ENCODE assay signal across 14 cellular contexts in the genomic region with DNA sequence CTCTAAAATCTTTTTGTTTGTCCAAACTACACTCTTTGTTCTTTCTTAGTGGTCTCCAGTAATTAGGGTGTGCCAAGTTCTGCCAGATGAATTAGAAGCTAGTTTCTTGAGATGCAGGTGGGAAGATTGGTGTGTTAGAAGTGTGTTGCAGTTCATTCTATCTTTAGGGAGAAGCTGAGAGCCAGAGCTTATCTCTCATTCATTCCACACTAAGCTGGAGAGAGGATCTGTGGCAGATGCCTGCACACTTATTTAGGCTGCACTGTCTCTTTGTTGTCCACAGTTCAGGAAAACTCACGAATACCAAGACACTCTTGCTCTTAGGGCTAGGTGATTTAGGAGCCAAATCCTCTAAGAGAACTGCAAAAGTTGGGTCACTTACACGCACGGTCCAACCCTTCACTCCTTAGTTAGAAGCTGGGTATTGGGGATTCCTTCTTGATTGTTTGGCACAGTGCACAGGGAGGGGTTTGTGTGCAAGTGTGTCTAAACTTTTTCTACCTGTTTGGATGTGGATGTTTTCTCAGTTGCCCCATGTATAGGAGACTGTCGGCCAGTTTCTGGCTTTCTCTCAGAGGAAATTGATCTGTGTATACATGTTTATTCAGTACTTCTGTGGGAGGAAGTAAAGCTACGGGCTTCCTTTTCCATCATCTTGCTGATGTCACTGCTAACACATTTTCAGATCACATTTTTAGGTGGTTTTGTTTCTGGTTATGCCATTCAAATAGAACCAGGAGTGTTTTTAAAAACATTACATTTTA. TPM values are rescaled to one million over a fixed set of nuclear protein-coding genes. Genes with fewer than 3 reads are reported as not detected.
DNase-seq lines count a peak whose midpoint lies in the region; ATAC-seq, FAIRE-seq and TF ChIP-seq lines count a peak whose summit lies in the region.
"Had no signal": no experiment of that assay in that cellular context is flagged by ENCODE, and none has a peak within 500 bp of the region (broad histone marks: within the 10 kb centered on the region; RNA-seq: fewer than 3 reads in every experiment).

No MANE protein-coding gene starts in this region.

- no peak for DNase-seq in right lobe of liver
- DNase-seq in HepG2 (ENCODE audit: low spot score): no peak
- DNase-seq in activated naive CD8-positive, alpha-beta T cell treated with anti-CD3 and anti-CD28 coated beads, Interleukin-2, amount 10 ng/mL, durations not matched to agents 7 days and 5 days: no peak
- DNase-seq in posterior vena cava (ENCODE audit: low spot score): no peak
- no peak for DNase-seq in NK-92 treated with Interleukin-12 subunit alpha and Interleukin-12 subunit beta, amount 100 ng/mL, for 24 hours (lab: John Stamatoyannopoulos, UW)
- DNase-seq in Caco-2: no peak
- no peak for DNase-seq in D721Med (ENCODE audit: insufficient read length, low spot score)
- DNase-seq: activated CD4-positive, alpha-beta T cell treated with anti-CD3 and anti-CD28 coated beads, Interleukin-2, amount 50 U/mL, for 48 hours; body of pancreas; NCI-H446 had no signal

- no TSS peak for BruUV-seq in HepG2 (replicated peaks; lab: Mats Ljungman, UMichigan)
- no TSS peak for BruUV-seq in Caco-2 (replicated peaks; lab: Mats Ljungman, UMichigan)

- H3K4me2 ChIP-seq in HepG2 (ENCODE audit: low read depth, low read length): no peak overlapping the region

- no peak for TF ChIP-seq RAD21 in HepG2 (CRISPR knock-in tag; IDR thresholded peaks at IDR 0.05)

- intact Hi-C loops in right lobe of liver (cut with DNase I): no loop called here
- intact Hi-C loops in HepG2 (cut with micrococcal nuclease; ENCODE audit: unreplicated experiment): no loop called here
- intact Hi-C loops in posterior vena cava (cut with DNase I): no loop called here
- intact Hi-C loops in Caco-2 (cut with micrococcal nuclease; ENCODE audit: unreplicated experiment): no loop called here

- H4K20me1 ChIP-seq in HepG2 (ENCODE audit: insufficient read depth, low read length): no peaks in the 10 kb centered on the region

- H3K4me1 Mint-ChIP-seq in activated naive CD8-positive, alpha-beta T cell treated with anti-CD3 and anti-CD28 coated beads, Interleukin-2, amount 10 ng/mL, durations not matched to agents 7 days and 5 days: peaks cover 27% of the 10 kb centered on the region
- no peaks in the 10 kb centered on the region for H3K4me1 Mint-ChIP-seq in Caco-2 (ENCODE audit: low read depth, unreplicated experiment)

- TF ChIP-seq CTCF in right lobe of liver (IDR thresholded peaks at IDR 0.05): no peak
- TF ChIP-seq CTCF in HepG2 (CRISPR knock-in tag; IDR thresholded peaks at IDR 0.05): no peak
- TF ChIP-seq CTCF in Caco-2 (IDR thresholded peaks at IDR 0.05; ENCODE audit: insufficient read depth in 1 of 2, low read depth in 1 of 2, low read length in 1 of 2, severe bottlenecking in 1 of 2, unreplicated experiment in 1 of 2): no peak
- TF ChIP-seq CTCF in D721Med (IDR thresholded peaks at IDR 0.05; ENCODE audit: insufficient read depth, missing control alignments): no peak

- FAIRE-seq in HepG2 (lab: Jason Lieb, UNC) (no peak), D721Med (lab: Jason Lieb, UNC) (no peak)
- FAIRE-seq: H54 had no signal

- H3K27ac Mint-ChIP-seq in activated naive CD8-positive, alpha-beta T cell treated with anti-CD3 and anti-CD28 coated beads, Interleukin-2, amount 10 ng/mL, durations not matched to agents 7 days and 5 days: peak overlapping the region; percentile 72
- H3K27ac Mint-ChIP-seq in Caco-2 (ENCODE audit: unreplicated experiment): no peak overlapping the region

- H3K36me3 Mint-ChIP-seq in activated naive CD8-positive, alpha-beta T cell treated with anti-CD3 and anti-CD28 coated beads, Interleukin-2, amount 10 ng/mL, durations not matched to agents 7 days and 5 days: peaks cover 35% of the 10 kb centered on the region
- H3K36me3 Mint-ChIP-seq in Caco-2 (ENCODE audit: insufficient read depth, unreplicated experiment): peaks cover 5% of the 10 kb centered on the region

- H3K9me3 ChIP-seq in right lobe of liver (no peaks in the 10 kb centered on the region), HepG2 (ENCODE audit: low read length) (peaks cover 19% of the 10 kb centered on the region), Caco-2 (peaks cover 8% of the 10 kb centered on the region)

- H3K9ac ChIP-seq in HepG2 (ENCODE audit: insufficient read depth, low read depth, low read length): no peak overlapping the region

- H3K4me3 ChIP-seq in right lobe of liver: no peak overlapping the region
- H3K4me3 ChIP-seq in HepG2 (replicated peaks in 1 of 3; ENCODE audit: insufficient read depth in 1 of 3, low read depth in 2 of 3, low read length in 3 of 3): no peak overlapping the region
- no peak overlapping the region for H3K4me3 ChIP-seq in Caco-2 (ENCODE audit: low read depth, low read length)
- H3K4me3 ChIP-seq: body of pancreas, esophagus muscularis mucosa, SK-N-MC had no signal

- peaks cover 7% of the 10 kb centered on the region for H3K9me3 Mint-ChIP-seq in activated naive CD8-positive, alpha-beta T cell treated with anti-CD3 and anti-CD28 coated beads, Interleukin-2, amount 10 ng/mL, durations not matched to agents 7 days and 5 days
- H3K9me3 Mint-ChIP-seq in Caco-2 (ENCODE audit: unreplicated experiment): peaks cover 21% of the 10 kb centered on the region

- peak in 3 of 4 donors; percentile 37 to 62 (median 40) for ATAC-seq in right lobe of liver
- no peak for ATAC-seq in HepG2
- peak; percentile 51 for ATAC-seq in HG02884 (IDR thresholded peaks at IDR 0.05; ENCODE audit: unreplicated experiment)
- ATAC-seq in activated naive CD8-positive, alpha-beta T cell treated with anti-CD3 and anti-CD28 coated beads, Interleukin-2, amount 10 ng/mL, durations not matched to agents 7 days and 5 days (ENCODE audit: low read depth): peak; percentile 89
- ATAC-seq: body of pancreas had no signal

- peaks cover 5% of the 10 kb centered on the region for H3K79me2 ChIP-seq in HepG2 (ENCODE audit: insufficient read depth, low read length)

- peak overlapping the region; percentile 54 for H3K4me3 Mint-ChIP-seq in activated naive CD8-positive, alpha-beta T cell treated with anti-CD3 and anti-CD28 coated beads, Interleukin-2, amount 10 ng/mL, durations not matched to agents 7 days and 5 days
- H3K4me3 Mint-ChIP-seq in Caco-2 (ENCODE audit: unreplicated experiment): no peak overlapping the region

- no peak for TF ChIP-seq POLR2A in right lobe of liver (IDR thresholded peaks at IDR 0.05)
- no peak for TF ChIP-seq POLR2A in HepG2 (IDR thresholded peaks at IDR 0.05; ENCODE audit: insufficient read depth in 1 of 2, low read depth in 2 of 2, low read length in 2 of 2)

- no peak overlapping the region for H2AFZ ChIP-seq in HepG2 (ENCODE audit: low read length)

- CTCF ChIA-PET in HepG2 (lab: Yijun Ruan, JAX; ENCODE audit: low intra/inter-chr PET ratio, low total read pairs): no interaction called here
- CTCF ChIA-PET in Caco-2 (lab: Charles Lee): no interaction called here

- in situ Hi-C loops in HepG2 (cut with HindIII; ENCODE audit: extremely low pct_ligation_motif_present, low pct_unique_long_range_greater_than_20kb): no loop called here

- H3K36me3 ChIP-seq in right lobe of liver (no peaks in the 10 kb centered on the region), HepG2 (replicated peaks in 1 of 2; ENCODE audit: control insufficient read depth in 1 of 2, insufficient read depth in 2 of 2, low read length in 2 of 2) (no peaks in the 10 kb centered on the region), Caco-2 (ENCODE audit: control insufficient read depth, insufficient read depth, low read length) (no peaks in the 10 kb centered on the region)
- H3K36me3 ChIP-seq: esophagus muscularis mucosa had no signal

- H3K27me3 Mint-ChIP-seq in activated naive CD8-positive, alpha-beta T cell treated with anti-CD3 and anti-CD28 coated beads, Interleukin-2, amount 10 ng/mL, durations not matched to agents 7 days and 5 days: no peaks in the 10 kb centered on the region
- H3K27me3 Mint-ChIP-seq in Caco-2 (ENCODE audit: insufficient read depth, unreplicated experiment): no peaks in the 10 kb centered on the region

- H3K27ac ChIP-seq in right lobe of liver (no peak overlapping the region), HepG2 (ENCODE audit: extremely low read length, insufficient read depth, low read length) (no peak overlapping the region)
- H3K27ac ChIP-seq: body of pancreas, esophagus muscularis mucosa, SK-N-MC had no signal

- WGBS in right lobe of liver (ENCODE audit: insufficient coverage, low coverage, low lambda C conversion rate, missing lambda C conversion rate): 52% methylated on average over 4 of the region's 5 CpGs
- 92% methylated on average over 5 of the region's 5 CpGs for WGBS in HepG2 (ENCODE audit: low lambda C conversion rate)

- POLR2A ChIA-PET in HepG2 (lab: Yijun Ruan, JAX) (no interaction called here), Caco-2 (lab: Charles Lee) (no interaction called here)
- POLR2A ChIA-PET in activated naive CD8-positive, alpha-beta T cell treated with anti-CD3 and anti-CD28 coated beads, Interleukin-2, amount 10 ng/mL, durations not matched to agents 7 days and 5 days (lab: Charles Lee): no interaction called here

- H3K27me3 ChIP-seq in right lobe of liver (no peaks in the 10 kb centered on the region), HepG2 (ENCODE audit: control insufficient read depth in 1 of 2, insufficient read depth in 2 of 2, low read length in 2 of 2) (no peaks in the 10 kb centered on the region), Caco-2 (replicated peaks; ENCODE audit: control insufficient read depth, insufficient read depth, low read length) (no peaks in the 10 kb centered on the region)
- H3K27me3 ChIP-seq: body of pancreas, esophagus muscularis mucosa had no signal

- TF ChIP-seq EP300 in HepG2 (IDR thresholded peaks at IDR 0.05; ENCODE audit: low read depth in 2 of 2, low read length in 2 of 2) (no peak), HepG2 (CRISPR knock-in tag; IDR thresholded peaks at IDR 0.05; ENCODE audit: borderline replicate concordance) (no peak)

- H3K4me1 ChIP-seq in right lobe of liver (no peaks in the 10 kb centered on the region), HepG2 (ENCODE audit: insufficient read depth, low read length) (no peaks in the 10 kb centered on the region), Caco-2 (no peaks in the 10 kb centered on the region)
- H3K4me1 ChIP-seq: body of pancreas had no signal

RNA-seq across cellular contexts. Expression of a gene that starts 49.5 kb away (rescaled TPM):
- total RNA-seq in right lobe of liver (10 to 100 TPM in 4 of 6 experiments, 1 to 10 TPM in 2; 9.1 to 16.1 (median 12.2) TPM), HepG2 (2016; rRNA removed; fragmentation: Illumina TruSeq; extraction: Trizol) (13.4 and 16.1 TPM in 2 replicates), posterior vena cava (10 to 100 TPM; 22.5 to 26.1 TPM), Caco-2 (2022) (36.1 and 36.2 TPM in 2 replicates)
- 6.8 and 7.7 TPM in 2 replicates for total RNA-seq in HepG2 (2016; cell fraction: cytosol; rRNA removed; fragmentation: Illumina TruSeq; extraction: Trizol; ENCODE audit: low read depth)
- 13.2 and 17.1 TPM in 2 replicates for total RNA-seq in HepG2 (2016; cell fraction: insoluble cytoplasmic fraction; rRNA removed; fragmentation: Illumina TruSeq; extraction: Trizol)
- total RNA-seq in HepG2 (2016; cell fraction: membrane; rRNA removed; fragmentation: Illumina TruSeq; extraction: Trizol): 12.9 and 15.6 TPM in 2 replicates
- total RNA-seq in HepG2 (2016; cell fraction: nucleus; rRNA removed; fragmentation: Illumina TruSeq; extraction: Trizol): 15.7 and 16.0 TPM in 2 replicates
- 15.4 and 17.8 TPM in 2 replicates for polyA plus RNA-seq in HepG2 (2011; rRNA removed)
- 13.8 and 13.9 TPM in 2 replicates for polyA plus RNA-seq in HepG2 (2011; cell fraction: cytosol; rRNA removed)
- 8.5 and 9.7 TPM in 2 replicates for polyA plus RNA-seq in HepG2 (2011; cell fraction: nucleus; rRNA removed)
- polyA plus RNA-seq in HepG2 (2012): 18.5 and 22.2 TPM in 2 replicates
- polyA plus RNA-seq in HepG2 (2016; cell fraction: cytosol; fragmentation: Illumina TruSeq; extraction: Trizol; ENCODE audit: low read depth): 8.6 and 8.9 TPM in 2 replicates
- 24.3 and 27.8 TPM in 2 replicates for polyA plus RNA-seq in HepG2 (2016; cell fraction: insoluble cytoplasmic fraction; fragmentation: Illumina TruSeq; extraction: Trizol; ENCODE audit: low read depth)
- polyA plus RNA-seq in HepG2 (2016; cell fraction: membrane; fragmentation: Illumina TruSeq; extraction: Trizol; ENCODE audit: low read depth): 14.3 and 16.6 TPM in 2 replicates
- 14.1 and 16.2 TPM in 2 replicates for polyA plus RNA-seq in HepG2 (2016; cell fraction: nucleus; fragmentation: Illumina TruSeq; extraction: Trizol; ENCODE audit: insufficient read depth, low read depth)
- polyA minus RNA-seq in HepG2 (2011; rRNA and poly(A)+ RNA removed; ENCODE audit: low replicate concordance): 19.2 and 21.6 TPM in 2 replicates
- polyA minus RNA-seq in HepG2 (2011; cell fraction: cytosol; rRNA and poly(A)+ RNA removed): 14.9 and 16.2 TPM in 2 replicates
- polyA minus RNA-seq in HepG2 (2011; cell fraction: nucleus; rRNA and poly(A)+ RNA removed): 22.8 and 24.1 TPM in 2 replicates
- total RNA-seq in activated naive CD8-positive, alpha-beta T cell treated with anti-CD3 and anti-CD28 coated beads, Interleukin-2, amount 10 ng/mL, durations not matched to agents 7 days and 5 days: 10 to 100 TPM; 39.7 to 40.2 TPM
